ENCODE assay signal across 8 cellular contexts in genomic region chr10:51832652-51833383, GRCh38.
A peak's percentile ranks its signal among the peaks of the same experiment; 100 is the strongest.
DNase-seq lines count a peak whose midpoint lies in the region; ATAC-seq and TF ChIP-seq lines count a peak whose summit lies in the region.

No MANE protein-coding gene starts in this region.

- TF ChIP-seq POLR2A in NB4 (IDR thresholded peaks at IDR 0.05; ENCODE audit: extremely low read depth, insufficient read length) (no peak), ovary (IDR thresholded peaks at IDR 0.05) (no peak)

- ATAC-seq in GM21717 (IDR thresholded peaks at IDR 0.05; ENCODE audit: unreplicated experiment) (peak; percentile 86), HG02571 (IDR thresholded peaks at IDR 0.05; ENCODE audit: unreplicated experiment) (no peak)

- no peaks in the 10 kb centered on the region for H3K27me3 ChIP-seq in ovary

- DNase-seq in AG10803 (ENCODE audit: low read depth) (peak; percentile 50), NB4 (ENCODE audit: low read depth) (peak; percentile 42), fibroblast of the aortic adventitia (ENCODE audit: low read depth) (peak; percentile 68), ovary (no peak), GF-D8 (lab: John Stamatoyannopoulos, UW) (no peak), NCI-H2029 treated with DMSO at 0.1 percent for 48 hours (lab: John Stamatoyannopoulos, UW) (no peak)

- no peaks in the 10 kb centered on the region for H3K4me1 ChIP-seq in ovary (ENCODE audit: insufficient read depth)

- 77 to 85% (median 83%) methylated on average over 7 of the region's 7 CpGs for WGBS in ovary, 3 donors

- H3K36me3 ChIP-seq in ovary = no peaks in the 10 kb centered on the region

- no peak for TF ChIP-seq EP300 in ovary (IDR thresholded peaks at IDR 0.05)

- H3K4me3 ChIP-seq in AG10803 (ENCODE audit: low read length) (no peak overlapping the region), NB4 (ENCODE audit: low read depth, low read length) (no peak overlapping the region), fibroblast of the aortic adventitia (ENCODE audit: low read depth, low read length) (no peak overlapping the region), ovary (no peak overlapping the region)

- no peak for TF ChIP-seq CTCF in AG10803 (conservative IDR thresholded peaks at IDR 0.05; ENCODE audit: low read length)
- no peak for TF ChIP-seq CTCF in NB4 (IDR thresholded peaks at IDR 0.05; ENCODE audit: low read depth, low read length)
- TF ChIP-seq CTCF in fibroblast of the aortic adventitia (IDR thresholded peaks at IDR 0.05; ENCODE audit: insufficient read depth, low read length) = no peak
- TF ChIP-seq CTCF in ovary (IDR thresholded peaks at IDR 0.05) = no peak

- intact Hi-C loops in ovary (cut with DNase I) = no loop called here

- no peak overlapping the region for H3K27ac ChIP-seq in ovary

- no peaks in the 10 kb centered on the region for H3K9me3 ChIP-seq in ovary

Comparison
In these comparisons a context has a peak if more than half of its experiments do, and no peak if none do; other contexts are left out.
1. DNase-seq: peak in AG10803 (single experiment), NB4 (single experiment) and fibroblast of the aortic adventitia (single experiment); none in ovary (0 of 5), GF-D8 (single experiment) and NCI-H2029 treated with DMSO at 0.1 percent for 48 hours (single experiment).